ENCODE assay signal across 18 cellular contexts in the genomic region with DNA sequence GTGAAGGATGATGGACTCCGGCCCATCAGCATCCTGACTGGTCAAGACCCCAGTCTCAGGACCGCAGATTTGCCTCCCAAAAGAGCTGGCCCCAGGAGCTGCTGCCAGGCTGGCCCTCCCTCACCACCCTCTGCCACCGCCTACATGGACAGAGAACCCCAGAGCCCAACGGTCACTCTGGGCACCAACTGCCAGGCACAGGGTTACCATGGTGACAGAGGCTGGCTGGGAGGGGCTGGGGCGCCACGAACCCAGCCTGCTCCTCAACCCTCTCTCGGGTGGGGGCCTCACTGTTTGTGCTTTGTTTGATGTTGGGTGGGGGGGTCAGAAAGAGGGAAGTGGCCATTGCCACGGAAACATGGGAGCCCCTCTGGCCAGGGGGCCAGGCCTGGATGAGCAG. TPM values are rescaled to one million over a fixed set of nuclear protein-coding genes. Genes with fewer than 3 reads are reported as not detected.
DNase-seq lines count a peak whose midpoint lies in the region; ATAC-seq and TF ChIP-seq lines count a peak whose summit lies in the region.
"Had no signal": no experiment of that assay in that cellular context is flagged by ENCODE, and none has a peak within 500 bp of the region (broad histone marks: within the 10 kb centered on the region; RNA-seq: fewer than 3 reads in every experiment).

No MANE protein-coding gene starts in this region.

- H3K4me3 ChIP-seq in DOHH2 (ENCODE audit: low read length) (no peak overlapping the region), OCI-LY7 (ENCODE audit: low read depth, low read length, poor library complexity, severe bottlenecking) (no peak overlapping the region), neuronal stem cell (ENCODE audit: low read length in 2 of 2) (no peak overlapping the region)
- H3K4me3 ChIP-seq: PC-9, SK-N-MC had no signal

- BruUV-seq in OCI-LY7 (replicated peaks; lab: Mats Ljungman, UMichigan), result no TSS peak

- no peaks in the 10 kb centered on the region for H3F3A ChIP-seq in DOHH2 (ENCODE audit: control insufficient read depth, insufficient read depth)

- DNase-seq in NCI-H748 (lab: John Stamatoyannopoulos, UW; ENCODE audit: unreplicated experiment), result peak; percentile 8
- no peak for DNase-seq in NCI-H748 treated with DMSO at 0.1 percent for 48 hours (lab: John Stamatoyannopoulos, UW)
- no peak for DNase-seq in OCI-LY7 (ENCODE audit: low spot score)
- no peak for DNase-seq in neuronal stem cell (ENCODE audit: low spot score)
- no peak for DNase-seq in midbrain (lab: John Stamatoyannopoulos, UW)
- DNase-seq: Caco-2; CD4-positive, alpha-beta T cell; DMS 273 treated with DMSO at 0.1 percent for 48 hours; NCI-H1092; NCI-H146; NCI-H2029; PC-9; SHP77 treated with DMSO at 0.1 percent for 48 hours had no signal

- H3K79me2 ChIP-seq in DOHH2 (ENCODE audit: control insufficient read depth, low read length) (no peaks in the 10 kb centered on the region), OCI-LY7 (ENCODE audit: insufficient read depth, low read depth, low read length) (no peaks in the 10 kb centered on the region)

- no peak overlapping the region for H4K91ac ChIP-seq in neuronal stem cell (ENCODE audit: low read depth, low read length, poor library complexity)

- H3K23ac ChIP-seq in neuronal stem cell (ENCODE audit: low read depth, low read length, poor library complexity), result no peak overlapping the region

- H2AFZ ChIP-seq in OCI-LY7 (ENCODE audit: low read length) (no peak overlapping the region), neuronal stem cell (ENCODE audit: low read length) (no peak overlapping the region)
- H2AFZ ChIP-seq: PC-9 had no signal

- H2BK5ac ChIP-seq in neuronal stem cell (ENCODE audit: low read length), result no peak overlapping the region

- peak overlapping the region; percentile 52 for H3K4me2 ChIP-seq in DOHH2 (ENCODE audit: low read length)
- peak overlapping the region; percentile 63 for H3K4me2 ChIP-seq in OCI-LY7 (ENCODE audit: low read length)
- H3K4me2 ChIP-seq in neuronal stem cell (ENCODE audit: insufficient read depth, low read length, poor library complexity, severe bottlenecking), result no peak overlapping the region
- H3K4me2 ChIP-seq: PC-9 had no signal

- H3K14ac ChIP-seq in neuronal stem cell (ENCODE audit: low read length), result no peak overlapping the region

- H3K4me1 ChIP-seq in DOHH2 (ENCODE audit: control insufficient read depth, low read length) (peaks cover 58% of the 10 kb centered on the region), OCI-LY7 (ENCODE audit: insufficient read depth, low read length, poor library complexity, severe bottlenecking) (peaks cover 63% of the 10 kb centered on the region), neuronal stem cell (ENCODE audit: control insufficient read depth in 2 of 2, insufficient read depth in 1 of 2, low read depth in 1 of 2, low read length in 2 of 2) (peaks cover 0 to 8% of the 10 kb centered on the region in 2 donors)
- H3K4me1 ChIP-seq: Caco-2 had no signal

- TF ChIP-seq CTCF in DOHH2 (IDR thresholded peaks at IDR 0.05; ENCODE audit: low read depth, low read length, poor library complexity, severe bottlenecking) (no peak), OCI-LY7 (conservative IDR thresholded peaks at IDR 0.05; ENCODE audit: low read length) (no peak)

- intact Hi-C loops in OCI-LY7 (cut with micrococcal nuclease; ENCODE audit: unreplicated experiment), result no loop called here

- peak overlapping the region; percentile 24 for H3K9ac ChIP-seq in neuronal stem cell (ENCODE audit: low read depth, low read length, poor library complexity)

- no peak overlapping the region for H3K4ac ChIP-seq in neuronal stem cell (ENCODE audit: low read length)

- no CpG with 5 or more reads among the region's 8 CpGs for WGBS in neuronal stem cell (ENCODE audit: extremely low coverage in 2 of 2, insufficient read length in 2 of 2, insufficient replicate concordance in 1 of 2), 2 donors

- H3K9me3 ChIP-seq in DOHH2 (ENCODE audit: control insufficient read depth, insufficient read depth, low read length) (no peaks in the 10 kb centered on the region), OCI-LY7 (ENCODE audit: low read length) (no peaks in the 10 kb centered on the region), neuronal stem cell (replicated peaks in 1 of 2; ENCODE audit: control insufficient read depth in 2 of 2, insufficient read depth in 1 of 2, low read depth in 1 of 2, low read length in 2 of 2) (no peaks in the 10 kb centered on the region)
- H3K9me3 ChIP-seq: Caco-2 had no signal

- H2BK12ac ChIP-seq in neuronal stem cell (ENCODE audit: low read length), result no peak overlapping the region

- no peak overlapping the region for H4K8ac ChIP-seq in neuronal stem cell (ENCODE audit: low read depth, low read length)

- H2BK120ac ChIP-seq in neuronal stem cell (ENCODE audit: low read depth, low read length), result no peak overlapping the region

- ATAC-seq in GM18870 (IDR thresholded peaks at IDR 0.05; ENCODE audit: unreplicated experiment) (no peak), HG03342 (IDR thresholded peaks at IDR 0.05; ENCODE audit: unreplicated experiment) (no peak)

- peak overlapping the region; percentile 7 for H3K18ac ChIP-seq in neuronal stem cell (ENCODE audit: low read length)

- peaks cover 1% of the 10 kb centered on the region for H3K79me1 ChIP-seq in neuronal stem cell (ENCODE audit: low read depth, low read length)

- CTCF ChIA-PET in OCI-LY7 (lab: Charles Lee; ENCODE audit: unreplicated experiment), result interaction anchor here (0.6 kb wide), 1 partner anchor 8 kb away, joined by 3 read pairs; no protein-coding TSS in a partner anchor

- H3K27ac ChIP-seq in DOHH2 (ENCODE audit: low read depth, low read length), result no peak overlapping the region
- H3K27ac ChIP-seq in OCI-LY7 (ENCODE audit: low read depth, low read length, poor library complexity, severe bottlenecking), result peak overlapping the region; percentile 64
- no peak overlapping the region for H3K27ac ChIP-seq in neuronal stem cell (replicated peaks; ENCODE audit: low read length)
- H3K27ac ChIP-seq: PC-9, RWPE1, SK-N-MC had no signal

- no peaks in the 10 kb centered on the region for H4K20me1 ChIP-seq in DOHH2 (ENCODE audit: control insufficient read depth, insufficient read depth, low read depth, low read length)
- H4K20me1 ChIP-seq in OCI-LY7 (ENCODE audit: insufficient read depth, low read length), result no peaks in the 10 kb centered on the region

- POLR2A ChIA-PET in OCI-LY7 (lab: Charles Lee), result interaction anchor here (1.5 kb wide), 1 partner anchor 9 kb away, joined by 4 read pairs; no protein-coding TSS in a partner anchor

- peak overlapping the region; percentile 60 for H2AK5ac ChIP-seq in neuronal stem cell (ENCODE audit: low read depth, low read length)

- peak overlapping the region; percentile 43 for H2BK15ac ChIP-seq in neuronal stem cell (ENCODE audit: low read length)

- H3K9me2 ChIP-seq in DOHH2 (replicated peaks; ENCODE audit: control insufficient read depth, low read length) (no peaks in the 10 kb centered on the region), OCI-LY7 (ENCODE audit: insufficient read depth, low read length) (no peaks in the 10 kb centered on the region)

- no peaks in the 10 kb centered on the region for H3K36me3 ChIP-seq in DOHH2 (ENCODE audit: control insufficient read depth, low read length)
- no peaks in the 10 kb centered on the region for H3K36me3 ChIP-seq in OCI-LY7 (ENCODE audit: insufficient read depth, low read length)
- no peaks in the 10 kb centered on the region for H3K36me3 ChIP-seq in neuronal stem cell (replicated peaks in 1 of 2; ENCODE audit: control insufficient read depth in 2 of 2, insufficient read depth in 2 of 2, low read length in 2 of 2)

- H3K27me3 ChIP-seq in DOHH2 (ENCODE audit: control insufficient read depth, low read length), result peaks cover 7% of the 10 kb centered on the region
- peaks cover 0 to 47% (median 0%) of the 10 kb centered on the region in 3 experiments for H3K27me3 ChIP-seq in neuronal stem cell (ENCODE audit: control insufficient read depth in 3 of 3, insufficient read depth in 3 of 3, low read depth in 1 of 3, low read length in 3 of 3)

RNA-seq across cellular contexts. Expression of a gene that starts 55.8 kb away (rescaled TPM):
- 0.63 and 0.82 TPM in 2 replicates for total RNA-seq in OCI-LY7 (2014; rRNA removed; shearing (Covaris generic))
- 0.83 and 1.8 TPM in 2 replicates for total RNA-seq in OCI-LY7 (2022)
- 0.78 TPM for polyA plus RNA-seq in neuronal stem cell (2013, experiment 1 of 2)
- polyA plus RNA-seq in neuronal stem cell (2013, experiment 2 of 2), result 0.86 TPM
